9 cellular contexts compared by ENCODE assay signal in genomic region chr4:77072195-77072753, GRCh38. TPM values are rescaled to one million over a fixed set of nuclear protein-coding genes. Genes with fewer than 3 reads are reported as not detected.
A peak's percentile ranks its signal among the peaks of the same experiment; 100 is the strongest.
DNase-seq lines count a peak whose midpoint lies in the region; ATAC-seq and TF ChIP-seq lines count a peak whose summit lies in the region.
"Had no signal": no experiment of that assay in that cellular context is flagged by ENCODE, and none has a peak within 500 bp of the region (broad histone marks: within the 10 kb centered on the region; RNA-seq: fewer than 3 reads in every experiment).

No MANE protein-coding gene starts in this region.

- H3K4me1 ChIP-seq in fibroblast of lung (ENCODE audit: control insufficient read depth, extremely low read depth, insufficient read depth, low read length), result peaks cover 6% of the 10 kb centered on the region

- H3K4me3 Mint-ChIP-seq in activated T-cell treated with anti-CD3 and anti-CD28 coated beads, Interleukin-2, amount 50 U/mL, for 72 hours, result peak overlapping the region; percentile 45 to 83
- no peak overlapping the region for H3K4me3 Mint-ChIP-seq in activated T-cell treated with anti-CD3 and anti-CD28 coated beads, Interleukin-2, amount 50 U/mL, for 24 hours
- peak overlapping the region; percentile 68 for H3K4me3 Mint-ChIP-seq in stimulated activated naive CD8-positive, alpha-beta T cell treated with anti-CD3 and anti-CD28 coated beads, Interleukin-15, amount 100 ng/mL, for 72 hours
- no peak overlapping the region for H3K4me3 Mint-ChIP-seq in stimulated activated effector memory CD8-positive, alpha-beta T cell treated with anti-CD3 and anti-CD28 coated beads, Interleukin-12 subunit alpha, Interleukin-12 subunit beta, amount 100 ng/mL, for 72 hours

- H3K27me3 Mint-ChIP-seq in activated T-cell treated with anti-CD3 and anti-CD28 coated beads, Interleukin-2, amount 50 U/mL, for 72 hours (ENCODE audit: low read depth), result no peaks in the 10 kb centered on the region
- H3K27me3 Mint-ChIP-seq in activated T-cell treated with anti-CD3 and anti-CD28 coated beads, Interleukin-2, amount 50 U/mL, for 24 hours, result no peaks in the 10 kb centered on the region
- H3K27me3 Mint-ChIP-seq in stimulated activated naive CD8-positive, alpha-beta T cell treated with anti-CD3 and anti-CD28 coated beads, Interleukin-15, amount 100 ng/mL, for 72 hours, result no peaks in the 10 kb centered on the region

- peaks cover 4 to 10% of the 10 kb centered on the region in 2 donors for H3K36me3 Mint-ChIP-seq in activated T-cell treated with anti-CD3 and anti-CD28 coated beads, Interleukin-2, amount 50 U/mL, for 72 hours (ENCODE audit: insufficient read depth in 2 of 2)
- H3K36me3 Mint-ChIP-seq in activated T-cell treated with anti-CD3 and anti-CD28 coated beads, Interleukin-2, amount 50 U/mL, for 24 hours (ENCODE audit: low read depth), result peaks cover 38% of the 10 kb centered on the region
- H3K36me3 Mint-ChIP-seq in stimulated activated effector memory CD8-positive, alpha-beta T cell treated with anti-CD3 and anti-CD28 coated beads, Interleukin-12 subunit alpha, Interleukin-12 subunit beta, amount 100 ng/mL, for 72 hours, result peaks cover 49% of the 10 kb centered on the region

- peaks cover 12% of the 10 kb centered on the region for H3K4me1 Mint-ChIP-seq in activated T-cell treated with anti-CD3 and anti-CD28 coated beads, Interleukin-2, amount 50 U/mL, for 72 hours (ENCODE audit: low read depth)
- peaks cover 55% of the 10 kb centered on the region for H3K4me1 Mint-ChIP-seq in activated T-cell treated with anti-CD3 and anti-CD28 coated beads, Interleukin-2, amount 50 U/mL, for 24 hours (ENCODE audit: low read depth)
- peaks cover 7% of the 10 kb centered on the region for H3K4me1 Mint-ChIP-seq in stimulated activated naive CD8-positive, alpha-beta T cell treated with anti-CD3 and anti-CD28 coated beads, Interleukin-15, amount 100 ng/mL, for 72 hours
- H3K4me1 Mint-ChIP-seq in stimulated activated effector memory CD8-positive, alpha-beta T cell treated with anti-CD3 and anti-CD28 coated beads, Interleukin-12 subunit alpha, Interleukin-12 subunit beta, amount 100 ng/mL, for 72 hours, result peaks cover 53% of the 10 kb centered on the region

- peaks cover 13% of the 10 kb centered on the region for H4K20me1 ChIP-seq in fibroblast of lung (ENCODE audit: control insufficient read depth, extremely low read depth, insufficient read depth, low read length)

- H3K9me3 ChIP-seq in fibroblast of lung (ENCODE audit: control insufficient read depth, insufficient read depth, low read depth, low read length), result no peaks in the 10 kb centered on the region

- H3K9ac ChIP-seq in fibroblast of lung (ENCODE audit: insufficient read depth, low read length), result no peak overlapping the region

- H2AFZ ChIP-seq in fibroblast of lung (ENCODE audit: low read length), result no peak overlapping the region

- H3K27ac Mint-ChIP-seq in activated T-cell treated with anti-CD3 and anti-CD28 coated beads, Interleukin-2, amount 50 U/mL, for 72 hours, result peak overlapping the region; percentile 95
- no peak overlapping the region for H3K27ac Mint-ChIP-seq in activated T-cell treated with anti-CD3 and anti-CD28 coated beads, Interleukin-2, amount 50 U/mL, for 24 hours
- H3K27ac Mint-ChIP-seq in stimulated activated naive CD8-positive, alpha-beta T cell treated with anti-CD3 and anti-CD28 coated beads, Interleukin-15, amount 100 ng/mL, for 72 hours, result peak overlapping the region; percentile 34 to 62
- no peak overlapping the region for H3K27ac Mint-ChIP-seq in stimulated activated effector memory CD8-positive, alpha-beta T cell treated with anti-CD3 and anti-CD28 coated beads, Interleukin-12 subunit alpha, Interleukin-12 subunit beta, amount 100 ng/mL, for 72 hours

- ATAC-seq in activated T-cell treated with anti-CD3 and anti-CD28 coated beads, Interleukin-2, amount 50 U/mL, for 72 hours (replicated peaks in 1 of 2), result no peak
- no peak for ATAC-seq in stimulated activated naive CD8-positive, alpha-beta T cell treated with anti-CD3 and anti-CD28 coated beads, Interleukin-15, amount 100 ng/mL, for 72 hours
- no peak for ATAC-seq in GM18498 (IDR thresholded peaks at IDR 0.05; ENCODE audit: unreplicated experiment)
- no peak for ATAC-seq in stimulated activated effector memory CD8-positive, alpha-beta T cell treated with anti-CD3 and anti-CD28 coated beads, Interleukin-12 subunit alpha, Interleukin-12 subunit beta, amount 100 ng/mL, for 72 hours

- peaks cover 78% of the 10 kb centered on the region for H3K79me2 ChIP-seq in fibroblast of lung (ENCODE audit: control insufficient read depth, insufficient read depth, low read length)

- H3K9me3 Mint-ChIP-seq in activated T-cell treated with anti-CD3 and anti-CD28 coated beads, Interleukin-2, amount 50 U/mL, for 72 hours, result no peaks in the 10 kb centered on the region
- no peaks in the 10 kb centered on the region for H3K9me3 Mint-ChIP-seq in activated T-cell treated with anti-CD3 and anti-CD28 coated beads, Interleukin-2, amount 50 U/mL, for 24 hours
- no peaks in the 10 kb centered on the region for H3K9me3 Mint-ChIP-seq in stimulated activated naive CD8-positive, alpha-beta T cell treated with anti-CD3 and anti-CD28 coated beads, Interleukin-15, amount 100 ng/mL, for 72 hours
- H3K9me3 Mint-ChIP-seq in stimulated activated effector memory CD8-positive, alpha-beta T cell treated with anti-CD3 and anti-CD28 coated beads, Interleukin-12 subunit alpha, Interleukin-12 subunit beta, amount 100 ng/mL, for 72 hours, result no peaks in the 10 kb centered on the region

- TF ChIP-seq CTCF in fibroblast of lung (conservative IDR thresholded peaks at IDR 0.05 in 1 of 2, IDR thresholded peaks at IDR 0.05 in 1 of 2; ENCODE audit: low read depth in 1 of 2, low read length in 2 of 2), result no peak

- H3K27ac ChIP-seq in fibroblast of lung (ENCODE audit: insufficient read depth, low read length), result no peak overlapping the region

- peaks cover 1% of the 10 kb centered on the region for H3K36me3 ChIP-seq in fibroblast of lung (ENCODE audit: control insufficient read depth, insufficient read depth, low read length)

- peak in 1 of 2 donors; percentile 29 for DNase-seq in activated T-cell treated with anti-CD3 and anti-CD28 coated beads, Interleukin-2, amount 50 U/mL, for 72 hours
- DNase-seq in activated T-cell treated with anti-CD3 and anti-CD28 coated beads, Interleukin-2, amount 50 U/mL, for 24 hours, result no peak
- peak; percentile 29 for DNase-seq in T-helper 9 cell
- no peak for DNase-seq in fibroblast of lung (ENCODE audit: low read depth in 2 of 2)
- DNase-seq in stimulated activated naive CD8-positive, alpha-beta T cell treated with anti-CD3 and anti-CD28 coated beads, Interleukin-15, amount 100 ng/mL, for 72 hours, result peak in 1 of 2 donors; percentile 35
- no peak for DNase-seq in stimulated activated effector memory CD8-positive, alpha-beta T cell treated with anti-CD3 and anti-CD28 coated beads, Interleukin-12 subunit alpha, Interleukin-12 subunit beta, amount 100 ng/mL, for 72 hours (ENCODE audit: low spot score in 2 of 2)
- DNase-seq in NOMO-1 treated with DMSO at 0.1 percent for 48 hours (lab: John Stamatoyannopoulos, UW; ENCODE audit: unreplicated experiment), result no peak
- DNase-seq: NCI-H1694 treated with DMSO at 0.1 percent for 48 hours had no signal

- H3K4me3 ChIP-seq in fibroblast of lung (replicated peaks in 1 of 4; ENCODE audit: control extremely low read depth in 1 of 4, insufficient read depth in 1 of 4, low read depth in 3 of 4, low read length in 4 of 4), result peak overlapping the region; percentile 71 to 94 (median 88)

- peak overlapping the region; percentile 94 for H3K4me2 ChIP-seq in fibroblast of lung (ENCODE audit: extremely low read depth, insufficient read depth, low read length)

- H3K27me3 ChIP-seq in fibroblast of lung (ENCODE audit: control insufficient read depth, insufficient read depth, low read length), result no peaks in the 10 kb centered on the region

RNA-seq across cellular contexts. Expression of gene CCNI, which starts 3.5 kb away (rescaled TPM):
- 100 to 1,000 TPM; 301 to 343 TPM for total RNA-seq in activated T-cell treated with anti-CD3 and anti-CD28 coated beads, Interleukin-2, amount 50 U/mL, for 72 hours
- 117 and 151 TPM in 2 replicates for total RNA-seq in fibroblast of lung
- polyA plus RNA-seq in fibroblast of lung, result 214 and 216 TPM in 2 replicates
- 173 and 186 TPM in 2 replicates for polyA plus RNA-seq in fibroblast of lung (2012)
- 322 and 501 TPM in 2 replicates for polyA minus RNA-seq in fibroblast of lung (ENCODE audit: low replicate concordance)

Comparison
In these comparisons a context has a peak if more than half of its experiments do, and no peak if none do; other contexts are left out.
1. H3K27ac Mint-ChIP-seq: peak in activated T-cell treated with anti-CD3 and anti-CD28 coated beads, Interleukin-2, amount 50 U/mL, for 72 hours (single experiment) and stimulated activated naive CD8-positive, alpha-beta T cell treated with anti-CD3 and anti-CD28 coated beads, Interleukin-15, amount 100 ng/mL, for 72 hours (2 of 2); none in activated T-cell treated with anti-CD3 and anti-CD28 coated beads, Interleukin-2, amount 50 U/mL, for 24 hours (single experiment) and stimulated activated effector memory CD8-positive, alpha-beta T cell treated with anti-CD3 and anti-CD28 coated beads, Interleukin-12 subunit alpha, Interleukin-12 subunit beta, amount 100 ng/mL, for 72 hours (single experiment).
2. H3K4me3 Mint-ChIP-seq: peak in activated T-cell treated with anti-CD3 and anti-CD28 coated beads, Interleukin-2, amount 50 U/mL, for 72 hours (2 of 2) and stimulated activated naive CD8-positive, alpha-beta T cell treated with anti-CD3 and anti-CD28 coated beads, Interleukin-15, amount 100 ng/mL, for 72 hours (2 of 2); none in activated T-cell treated with anti-CD3 and anti-CD28 coated beads, Interleukin-2, amount 50 U/mL, for 24 hours (single experiment) and stimulated activated effector memory CD8-positive, alpha-beta T cell treated with anti-CD3 and anti-CD28 coated beads, Interleukin-12 subunit alpha, Interleukin-12 subunit beta, amount 100 ng/mL, for 72 hours (single experiment).